19 cellular contexts compared by ENCODE assay signal in the genomic region with DNA sequence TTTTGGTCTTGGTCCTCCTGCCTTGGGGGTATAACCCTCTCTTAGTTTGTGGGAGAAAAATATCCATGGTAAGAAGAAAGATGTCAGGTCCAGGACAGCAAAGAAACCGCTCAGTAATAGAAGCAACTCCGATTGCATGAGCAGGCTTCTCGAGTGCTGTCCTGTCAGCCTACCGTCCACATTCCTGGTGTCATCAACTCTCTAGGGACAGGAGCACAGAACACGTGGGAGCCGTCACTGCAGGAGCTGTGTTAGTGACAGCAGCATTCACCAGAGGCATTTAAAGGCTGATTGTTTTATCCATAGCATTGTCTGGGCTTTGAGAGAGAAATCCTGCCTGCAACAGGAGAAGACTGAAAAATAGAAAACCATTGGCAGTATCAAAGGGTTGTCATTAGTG.
DNase-seq lines count a peak whose midpoint lies in the region; ATAC-seq and TF ChIP-seq lines count a peak whose summit lies in the region.
"Had no signal": no experiment of that assay in that cellular context is flagged by ENCODE, and none has a peak within 500 bp of the region (broad histone marks: within the 10 kb centered on the region; RNA-seq: fewer than 3 reads in every experiment).

No MANE protein-coding gene starts in this region.

- in situ Hi-C loops in Caki2 (cut with HindIII; ENCODE audit: low pct_unique_long_range_greater_than_20kb, low sequenced_read_pairs) (no loop called here), GM13977 (cut with MboI; ENCODE audit: low pct_unique_long_range_greater_than_20kb, low sequenced_read_pairs, unreplicated experiment) (no loop called here)

- H3K79me2 ChIP-seq in OCI-LY1 (ENCODE audit: insufficient read depth, low read length) = no peaks in the 10 kb centered on the region
- H3K79me2 ChIP-seq in neural cell (replicated peaks; ENCODE audit: insufficient read depth, low read length) = no peaks in the 10 kb centered on the region
- H3K79me2 ChIP-seq in PC-9 (ENCODE audit: low read depth) = no peaks in the 10 kb centered on the region
- H3K79me2 ChIP-seq: hepatocyte had no signal

- peak; percentile 82 for TF ChIP-seq EP300 in neural cell (conservative IDR thresholded peaks at IDR 0.05; ENCODE audit: poor library complexity, severe bottlenecking)

- H3K9me3 ChIP-seq in OCI-LY1 (ENCODE audit: low read length) = no peaks in the 10 kb centered on the region
- H3K9me3 ChIP-seq in neural cell (ENCODE audit: low read length) = no peaks in the 10 kb centered on the region
- no peaks in the 10 kb centered on the region for H3K9me3 ChIP-seq in tibial artery
- no peaks in the 10 kb centered on the region for H3K9me3 ChIP-seq in PC-9 (ENCODE audit: insufficient read depth, low read depth)
- H3K9me3 ChIP-seq: esophagus muscularis mucosa, SJSA1, spleen had no signal

- H3K36me3 ChIP-seq in OCI-LY1 (ENCODE audit: insufficient read depth, low read length) (no peaks in the 10 kb centered on the region), neural cell (ENCODE audit: insufficient read depth, low read length) (no peaks in the 10 kb centered on the region), tibial artery (no peaks in the 10 kb centered on the region), PC-9 (ENCODE audit: low read depth) (no peaks in the 10 kb centered on the region)
- H3K36me3 ChIP-seq: esophagus muscularis mucosa, SJSA1, spleen had no signal

- POLR2A ChIA-PET in PC-9 (lab: Charles Lee; ENCODE audit: unreplicated experiment) = no interaction called here

- no TSS peak for BruUV-seq in PC-9 (replicated peaks; lab: Mats Ljungman, UMichigan)

- DNase-seq in Caki2 (ENCODE audit: low read depth) (peak; percentile 18), left cardiac atrium (no peak), GM13977 (ENCODE audit: low spot score) (no peak), tibial artery (no peak), PC-9 (no peak)
- DNase-seq: activated CD4-positive, CD25-positive, alpha-beta regulatory T cell treated with anti-CD3 and anti-CD28 coated beads, Interleukin-2, amount 50 U/mL, for 72 hours; activated CD8-positive, alpha-beta T cell treated with anti-CD3 and anti-CD28 coated beads for 36 hours; aorta; foreskin melanocyte; MV-4-11; naive thymus-derived CD4-positive, alpha-beta T cell; NCI-H526; spleen had no signal

- peak; percentile 45 to 79 for ATAC-seq in left cardiac atrium
- ATAC-seq: activated CD8-positive, alpha-beta T cell treated with anti-CD3 and anti-CD28 coated beads for 36 hours; naive thymus-derived CD4-positive, alpha-beta T cell had no signal

- intact Hi-C loops in left cardiac atrium (cut with DNase I) = no loop called here
- intact Hi-C loops in tibial artery (cut with DNase I; ENCODE audit: low total_unique reads) = no loop called here
- intact Hi-C loops in PC-9 (cut with micrococcal nuclease; ENCODE audit: unreplicated experiment) = no loop called here

- H3K27ac ChIP-seq in OCI-LY1 (ENCODE audit: low read depth, low read length, poor library complexity, severe bottlenecking) (no peak overlapping the region), neural cell (ENCODE audit: low read length) (peak overlapping the region; percentile 80), tibial artery (no peak overlapping the region), PC-9 (no peak overlapping the region)
- H3K27ac ChIP-seq: C4-2B, esophagus muscularis mucosa, hepatocyte, SJSA1 had no signal

- H3F3A ChIP-seq in OCI-LY1 (ENCODE audit: insufficient read depth, low read length) = no peaks in the 10 kb centered on the region
- no peaks in the 10 kb centered on the region for H3F3A ChIP-seq in neural cell (ENCODE audit: insufficient read depth, low read length, poor library complexity, severe bottlenecking)
- H3F3A ChIP-seq in PC-9 (ENCODE audit: insufficient read depth, low read depth) = no peaks in the 10 kb centered on the region

- H2AFZ ChIP-seq in OCI-LY1 (ENCODE audit: low read length) (no peak overlapping the region), neural cell (ENCODE audit: low read depth, low read length) (no peak overlapping the region), PC-9 (no peak overlapping the region)
- H2AFZ ChIP-seq: hepatocyte had no signal

- H3K27me3 ChIP-seq in OCI-LY1 (ENCODE audit: insufficient read depth, low read length) (no peaks in the 10 kb centered on the region), neural cell (ENCODE audit: insufficient read depth, low read depth, low read length) (no peaks in the 10 kb centered on the region), tibial artery (no peaks in the 10 kb centered on the region), PC-9 (ENCODE audit: insufficient read depth, low read depth) (peaks cover 80% of the 10 kb centered on the region)
- H3K27me3 ChIP-seq: esophagus muscularis mucosa, hepatocyte, SJSA1 had no signal

- H3K4me1 ChIP-seq in OCI-LY1 (ENCODE audit: insufficient read depth, low read length, severe bottlenecking) (peaks cover 21% of the 10 kb centered on the region), tibial artery (peaks cover 0 to 99% (median 68%) of the 10 kb centered on the region in 4 donors), PC-9 (replicated peaks; ENCODE audit: insufficient read depth) (no peaks in the 10 kb centered on the region)

- peak; percentile 22 for TF ChIP-seq RAD21 in neural cell (conservative IDR thresholded peaks at IDR 0.05)

- H3K9me2 ChIP-seq in OCI-LY1 (ENCODE audit: low read depth, low read length) = no peaks in the 10 kb centered on the region
- no peaks in the 10 kb centered on the region for H3K9me2 ChIP-seq in neural cell (ENCODE audit: insufficient read depth, low read length)
- no peaks in the 10 kb centered on the region for H3K9me2 ChIP-seq in PC-9 (ENCODE audit: insufficient read depth)

- CTCF ChIA-PET in PC-9 (lab: Charles Lee) = no interaction called here

- no peaks in the 10 kb centered on the region for H4K20me1 ChIP-seq in OCI-LY1 (ENCODE audit: insufficient read depth, low read length)
- no peaks in the 10 kb centered on the region for H4K20me1 ChIP-seq in neural cell (ENCODE audit: insufficient read depth)
- no peaks in the 10 kb centered on the region for H4K20me1 ChIP-seq in PC-9 (ENCODE audit: insufficient read depth)

- no peak overlapping the region for H3K4me3 ChIP-seq in OCI-LY1 (ENCODE audit: low read depth, low read length, poor library complexity, severe bottlenecking)
- H3K4me3 ChIP-seq in neural cell (ENCODE audit: low read length) = peak overlapping the region; percentile 43
- no peak overlapping the region for H3K4me3 ChIP-seq in tibial artery
- H3K4me3 ChIP-seq in PC-9 = no peak overlapping the region
- H3K4me3 ChIP-seq: esophagus muscularis mucosa, hepatocyte, SJSA1, spleen had no signal

- H3K9ac ChIP-seq in OCI-LY1 (ENCODE audit: low read length) (no peak overlapping the region), neural cell (ENCODE audit: low read length) (peak overlapping the region; percentile 42)

- no peak for TF ChIP-seq CTCF in OCI-LY1 (IDR thresholded peaks at IDR 0.05; ENCODE audit: low read length)
- no peak for TF ChIP-seq CTCF in neural cell (IDR thresholded peaks at IDR 0.05; ENCODE audit: poor library complexity, severe bottlenecking)
- no peak for TF ChIP-seq CTCF in GM13977 (IDR thresholded peaks at IDR 0.05; ENCODE audit: extremely low read depth, insufficient read depth, missing control alignments)
- TF ChIP-seq CTCF in tibial artery (IDR thresholded peaks at IDR 0.05) = no peak
- TF ChIP-seq CTCF in PC-9 (conservative IDR thresholded peaks at IDR 0.05) = no peak

- H3K4me2 ChIP-seq in OCI-LY1 (ENCODE audit: low read length) (0 out of 2 replicates have a peak overlapping the region, but pooled peaks have one; percentile 5), neural cell (ENCODE audit: low read length) (peak overlapping the region; percentile 41), PC-9 (no peak overlapping the region)
- H3K4me2 ChIP-seq: hepatocyte had no signal

TF ChIP-seq in neural cell, 6 proteins besides CTCF, POLR2A, EP300 and RAD21:
- TF ChIP-seq TAF1 (IDR thresholded peaks at IDR 0.05; ENCODE audit: low read depth) (no peak), POLR2AphosphoS5 (IDR thresholded peaks at IDR 0.05) (peak; percentile 83)
- TF ChIP-seq, protein P1, sequence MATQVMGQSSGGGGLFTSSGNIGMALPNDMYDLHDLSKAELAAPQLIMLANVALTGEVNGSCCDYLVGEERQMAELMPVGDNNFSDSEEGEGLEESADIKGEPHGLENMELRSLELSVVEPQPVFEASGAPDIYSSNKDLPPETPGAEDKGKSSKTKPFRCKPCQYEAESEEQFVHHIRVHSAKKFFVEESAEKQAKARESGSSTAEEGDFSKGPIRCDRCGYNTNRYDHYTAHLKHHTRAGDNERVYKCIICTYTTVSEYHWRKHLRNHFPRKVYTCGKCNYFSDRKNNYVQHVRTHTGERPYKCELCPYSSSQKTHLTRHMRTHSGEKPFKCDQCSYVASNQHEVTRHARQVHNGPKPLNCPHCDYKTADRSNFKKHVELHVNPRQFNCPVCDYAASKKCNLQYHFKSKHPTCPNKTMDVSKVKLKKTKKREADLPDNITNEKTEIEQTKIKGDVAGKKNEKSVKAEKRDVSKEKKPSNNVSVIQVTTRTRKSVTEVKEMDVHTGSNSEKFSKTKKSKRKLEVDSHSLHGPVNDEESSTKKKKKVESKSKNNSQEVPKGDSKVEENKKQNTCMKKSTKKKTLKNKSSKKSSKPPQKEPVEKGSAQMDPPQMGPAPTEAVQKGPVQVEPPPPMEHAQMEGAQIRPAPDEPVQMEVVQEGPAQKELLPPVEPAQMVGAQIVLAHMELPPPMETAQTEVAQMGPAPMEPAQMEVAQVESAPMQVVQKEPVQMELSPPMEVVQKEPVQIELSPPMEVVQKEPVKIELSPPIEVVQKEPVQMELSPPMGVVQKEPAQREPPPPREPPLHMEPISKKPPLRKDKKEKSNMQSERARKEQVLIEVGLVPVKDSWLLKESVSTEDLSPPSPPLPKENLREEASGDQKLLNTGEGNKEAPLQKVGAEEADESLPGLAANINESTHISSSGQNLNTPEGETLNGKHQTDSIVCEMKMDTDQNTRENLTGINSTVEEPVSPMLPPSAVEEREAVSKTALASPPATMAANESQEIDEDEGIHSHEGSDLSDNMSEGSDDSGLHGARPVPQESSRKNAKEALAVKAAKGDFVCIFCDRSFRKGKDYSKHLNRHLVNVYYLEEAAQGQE (IDR thresholded peaks at IDR 0.05; ENCODE audit: borderline replicate concordance) = no peak
